35 cellular contexts compared by ENCODE assay signal in genomic region chr20:44401052-44401769, GRCh38. TPM values are rescaled to one million over a fixed set of nuclear protein-coding genes. Genes with fewer than 3 reads are reported as not detected.
DNase-seq lines count a peak whose midpoint lies in the region; ATAC-seq, FAIRE-seq and TF ChIP-seq lines count a peak whose summit lies in the region.
"Had no signal": no experiment of that assay in that cellular context is flagged by ENCODE, and none has a peak within 500 bp of the region (broad histone marks: within the 10 kb centered on the region; RNA-seq: fewer than 3 reads in every experiment).

No MANE protein-coding gene starts in this region.

- no peak overlapping the region for H2BK120ac ChIP-seq in neuronal stem cell (ENCODE audit: low read depth, low read length)

- TF ChIP-seq POLR2A in A549 (IDR thresholded peaks at IDR 0.05; ENCODE audit: low read length), result no peak

- H3K4me3 ChIP-seq in A549 (peak overlapping the region; percentile 33), neuronal stem cell (ENCODE audit: low read length in 2 of 2) (no peak overlapping the region)
- H3K4me3 ChIP-seq: right atrium auricular region, SK-N-MC, vagina had no signal

- H3K18ac ChIP-seq in neuronal stem cell (ENCODE audit: low read length), result peak overlapping the region; percentile 36

- POLR2A ChIA-PET in A549 (lab: Yijun Ruan, JAX), result no interaction called here

- H3K23ac ChIP-seq in neuronal stem cell (ENCODE audit: low read depth, low read length, poor library complexity), result peak overlapping the region; percentile 37

- H3K27ac ChIP-seq in A549 (peak overlapping the region; percentile 75 to 86), neuronal stem cell (replicated peaks; ENCODE audit: low read length) (no peak overlapping the region)
- H3K27ac ChIP-seq: brain microvascular endothelial cell, right atrium auricular region, SK-N-MC, vagina had no signal

- H3K9me3 ChIP-seq in A549 (no peaks in the 10 kb centered on the region), neuronal stem cell (replicated peaks in 1 of 2; ENCODE audit: control insufficient read depth in 2 of 2, insufficient read depth in 1 of 2, low read depth in 1 of 2, low read length in 2 of 2) (peaks cover 0 to 5% of the 10 kb centered on the region in 2 donors)
- H3K9me3 ChIP-seq: right atrium auricular region, vagina had no signal

- peak overlapping the region; percentile 1 for H2AK5ac ChIP-seq in neuronal stem cell (ENCODE audit: low read depth, low read length)

- 46% methylated on average over 15 of the region's 22 CpGs for WGBS in A549 (ENCODE audit: missing lambda C conversion rate)
- WGBS in neuronal stem cell (ENCODE audit: extremely low coverage in 2 of 2, insufficient read length in 2 of 2, insufficient replicate concordance in 1 of 2), 2 donors, result no CpG with 5 or more reads among the region's 22 CpGs

- no peak for TF ChIP-seq RAD21 in A549 (conservative IDR thresholded peaks at IDR 0.05 in 1 of 2, IDR thresholded peaks at IDR 0.05 in 1 of 2)

- FAIRE-seq in A549 (lab: Jason Lieb, UNC), result no peak
- FAIRE-seq: GM12891 had no signal

- DNase-seq in A549 (ENCODE audit: low read depth in 1 of 2, low spot score in 1 of 2) (peak in 1 of 2 experiments; percentile 37), NCI-H69 (lab: John Stamatoyannopoulos, UW) (peak; percentile 26), left colon (peak; percentile 78 to 85), neuronal stem cell (ENCODE audit: low spot score) (no peak), left ventricle myocardium superior (no peak), inferior parietal cortex (ENCODE audit: extremely low spot score) (no peak), NCI-H748 (lab: John Stamatoyannopoulos, UW; ENCODE audit: unreplicated experiment) (no peak)
- no peak for DNase-seq in stimulated activated CD8-positive, alpha-beta memory T cell treated with anti-CD3 and anti-CD28 coated beads, Interleukin-4, amount 100 ng/mL, for 48 hours
- DNase-seq: activated CD4-positive, alpha-beta memory T cell treated with anti-CD3 and anti-CD28 coated beads, Interleukin-2, amount 10 ng/mL, durations not matched to agents 7 days and 5 days; activated CD4-positive, alpha-beta T cell treated with anti-CD3 and anti-CD28 coated beads for 1 hour; activated CD8-positive, alpha-beta memory T cell treated with anti-CD3 and anti-CD28 coated beads, Interleukin-2, amount 50 U/mL, for 48 hours; activated naive CD4-positive, alpha-beta T cell treated with anti-CD3 and anti-CD28 coated beads, Interleukin-2, amount 50 U/mL, for 16 hours; amniotic stem cell; brain microvascular endothelial cell; CD4-positive, CD25-positive, alpha-beta regulatory T cell; effector CD8-positive, alpha-beta T cell; foreskin fibroblast; left cardiac atrium; mesendoderm; natural killer cell; NCI-H1048; NCI-H187 treated with DMSO at 0.1 percent for 48 hours; NCI-H226; NCI-H748 treated with DMSO at 0.1 percent for 48 hours; RPMI8226; stimulated activated naive CD4-positive, alpha-beta T cell treated with Interleukin-2 at 50 U/mL for 16 hours had no signal

- no peak overlapping the region for H2BK12ac ChIP-seq in neuronal stem cell (ENCODE audit: low read length)

- H3K4ac ChIP-seq in neuronal stem cell (ENCODE audit: low read length), result no peak overlapping the region

- H3K27me3 ChIP-seq in neuronal stem cell (ENCODE audit: control insufficient read depth in 3 of 3, insufficient read depth in 3 of 3, low read depth in 1 of 3, low read length in 3 of 3), result peaks cover 0 to 35% (median 0%) of the 10 kb centered on the region in 3 experiments
- H3K27me3 ChIP-seq: brain microvascular endothelial cell, right atrium auricular region, vagina had no signal

- H2AFZ ChIP-seq in neuronal stem cell (ENCODE audit: low read length), result no peak overlapping the region

- intact Hi-C loops in left colon (cut with DNase I, micrococcal nuclease) (no loop called here), left ventricle myocardium superior (cut with micrococcal nuclease) (no loop called here)

- peak; percentile 6 to 29; a peak in 4 of 6 replicates for ATAC-seq in A549
- ATAC-seq in left colon, result peak; percentile 72
- ATAC-seq in left ventricle myocardium superior, result no peak
- ATAC-seq: esophagus mucosa, left cardiac atrium, natural killer cell had no signal

- no peak overlapping the region for H2BK15ac ChIP-seq in neuronal stem cell (ENCODE audit: low read length)

- CTCF ChIA-PET in A549 (lab: Yijun Ruan, JAX), result interaction anchor here (0.7 to 1.7 kb wide), 4 partner anchors 9 to 70 kb away, joined by 3 to 7 read pairs (median 4); no protein-coding TSS in a partner anchor

- no peak for TF ChIP-seq EP300 in A549 (IDR thresholded peaks at IDR 0.05)

- H3K4me1 ChIP-seq in A549, result peaks cover 70% of the 10 kb centered on the region
- no peaks in the 10 kb centered on the region for H3K4me1 ChIP-seq in neuronal stem cell (ENCODE audit: control insufficient read depth in 2 of 2, insufficient read depth in 1 of 2, low read depth in 1 of 2, low read length in 2 of 2)
- H3K4me1 ChIP-seq: right atrium auricular region, vagina had no signal

- peak overlapping the region; percentile 76 for H3K4me2 ChIP-seq in A549
- no peak overlapping the region for H3K4me2 ChIP-seq in neuronal stem cell (ENCODE audit: insufficient read depth, low read length, poor library complexity, severe bottlenecking)

- H3K14ac ChIP-seq in neuronal stem cell (ENCODE audit: low read length), result no peak overlapping the region

- peak overlapping the region; percentile 26 for H2BK5ac ChIP-seq in neuronal stem cell (ENCODE audit: low read length)

- H4K8ac ChIP-seq in neuronal stem cell (ENCODE audit: low read depth, low read length), result no peak overlapping the region

- peaks cover 0 to 2% of the 10 kb centered on the region in 2 donors for H3K36me3 ChIP-seq in neuronal stem cell (replicated peaks in 1 of 2; ENCODE audit: control insufficient read depth in 2 of 2, insufficient read depth in 2 of 2, low read length in 2 of 2)
- H3K36me3 ChIP-seq: brain microvascular endothelial cell, right atrium auricular region, vagina had no signal

- TF ChIP-seq CTCF in A549 (IDR thresholded peaks at IDR 0.05), result no peak

- H4K91ac ChIP-seq in neuronal stem cell (ENCODE audit: low read depth, low read length, poor library complexity), result no peak overlapping the region

- H3K9ac ChIP-seq in neuronal stem cell (ENCODE audit: low read depth, low read length, poor library complexity), result peak overlapping the region; percentile 34

- no peaks in the 10 kb centered on the region for H3K79me1 ChIP-seq in neuronal stem cell (ENCODE audit: low read depth, low read length)

TF ChIP-seq in A549, 52 proteins besides CTCF, POLR2A, EP300 and RAD21:
- no peak for TF ChIP-seq ZSCAN20 (CRISPR knock-in tag; IDR thresholded peaks at IDR 0.05)
- TF ChIP-seq, protein P1, sequence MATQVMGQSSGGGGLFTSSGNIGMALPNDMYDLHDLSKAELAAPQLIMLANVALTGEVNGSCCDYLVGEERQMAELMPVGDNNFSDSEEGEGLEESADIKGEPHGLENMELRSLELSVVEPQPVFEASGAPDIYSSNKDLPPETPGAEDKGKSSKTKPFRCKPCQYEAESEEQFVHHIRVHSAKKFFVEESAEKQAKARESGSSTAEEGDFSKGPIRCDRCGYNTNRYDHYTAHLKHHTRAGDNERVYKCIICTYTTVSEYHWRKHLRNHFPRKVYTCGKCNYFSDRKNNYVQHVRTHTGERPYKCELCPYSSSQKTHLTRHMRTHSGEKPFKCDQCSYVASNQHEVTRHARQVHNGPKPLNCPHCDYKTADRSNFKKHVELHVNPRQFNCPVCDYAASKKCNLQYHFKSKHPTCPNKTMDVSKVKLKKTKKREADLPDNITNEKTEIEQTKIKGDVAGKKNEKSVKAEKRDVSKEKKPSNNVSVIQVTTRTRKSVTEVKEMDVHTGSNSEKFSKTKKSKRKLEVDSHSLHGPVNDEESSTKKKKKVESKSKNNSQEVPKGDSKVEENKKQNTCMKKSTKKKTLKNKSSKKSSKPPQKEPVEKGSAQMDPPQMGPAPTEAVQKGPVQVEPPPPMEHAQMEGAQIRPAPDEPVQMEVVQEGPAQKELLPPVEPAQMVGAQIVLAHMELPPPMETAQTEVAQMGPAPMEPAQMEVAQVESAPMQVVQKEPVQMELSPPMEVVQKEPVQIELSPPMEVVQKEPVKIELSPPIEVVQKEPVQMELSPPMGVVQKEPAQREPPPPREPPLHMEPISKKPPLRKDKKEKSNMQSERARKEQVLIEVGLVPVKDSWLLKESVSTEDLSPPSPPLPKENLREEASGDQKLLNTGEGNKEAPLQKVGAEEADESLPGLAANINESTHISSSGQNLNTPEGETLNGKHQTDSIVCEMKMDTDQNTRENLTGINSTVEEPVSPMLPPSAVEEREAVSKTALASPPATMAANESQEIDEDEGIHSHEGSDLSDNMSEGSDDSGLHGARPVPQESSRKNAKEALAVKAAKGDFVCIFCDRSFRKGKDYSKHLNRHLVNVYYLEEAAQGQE (IDR thresholded peaks at IDR 0.05), result no peak
- no peak for TF ChIP-seq RFX5 (IDR thresholded peaks at IDR 0.05)
- no peak for TF ChIP-seq NPAS2 (CRISPR knock-in tag; IDR thresholded peaks at IDR 0.05; ENCODE audit: borderline replicate concordance)
- no peak for TF ChIP-seq CHD2 (IDR thresholded peaks at IDR 0.05; ENCODE audit: low read length, partially characterized antibody)

RNA-seq across cellular contexts. Expression of gene HNF4A, which starts 45.7 kb away (rescaled TPM):
- polyA plus RNA-seq in A549 (2011; rRNA removed) (20.0 and 23.0 TPM in 2 replicates), A549 (2017; fragmentation: RNase III; extraction: RNeasy Plus Mini Kit Qiagen cat#74134 plus additional on column Dnase treatment) (17.5 to 26.2 TPM (median 25.9 TPM) in 3 replicates)
- polyA plus RNA-seq in A549 (2012; cell fraction: cytosol; rRNA removed), result 16.7 and 23.8 TPM in 2 replicates
- polyA plus RNA-seq in A549 (2012; cell fraction: nucleus; rRNA removed), result 26.9 and 33.9 TPM in 2 replicates
- polyA minus RNA-seq in A549 (2011; rRNA and poly(A)+ RNA removed), result 43.7 and 58.8 TPM in 2 replicates
- total RNA-seq in left colon (100 to 1,000 TPM; 301 to 321 TPM), left ventricle myocardium superior (not detected)
- polyA plus RNA-seq in neuronal stem cell (2013, experiment 1 of 2), result 0.04 TPM
- polyA plus RNA-seq in neuronal stem cell (2013, experiment 2 of 2), result 0.03 TPM
- total RNA-seq: A172; activated CD4-positive, alpha-beta memory T cell treated with anti-CD3 and anti-CD28 coated beads, Interleukin-2, amount 10 ng/mL, durations not matched to agents 7 days and 5 days; CD4-positive, CD25-positive, alpha-beta regulatory T cell; chondrocyte; esophagus mucosa; left cardiac atrium; natural killer cell; osteocyte; right atrium auricular region; temporal lobe; vagina had no signal
- polyA plus RNA-seq: CD4-positive, CD25-positive, alpha-beta regulatory T cell had no signal

Comparison
In these comparisons a context has a peak if more than half of its experiments do, and no peak if none do; other contexts are left out.
1. DNase-seq: peak in NCI-H69 (single experiment) and left colon (2 of 2); none in neuronal stem cell (single experiment), stimulated activated CD8-positive, alpha-beta memory T cell treated with anti-CD3 and anti-CD28 coated beads, Interleukin-4, amount 100 ng/mL, for 48 hours (single experiment), left ventricle myocardium superior (single experiment), inferior parietal cortex (single experiment) and NCI-H748 (single experiment).
2. RNA of gene HNF4A, which starts 45.7 kb away (total RNA-seq): 301 to 321 TPM in left colon; not detected in left ventricle myocardium superior (single experiment); every median in the first group is over 100 times any median in the second.